Comparison of ENCODE assay signal across 25 cellular contexts in genomic region chr15:66454143-66454542, GRCh38. TPM values are rescaled to one million over a fixed set of nuclear protein-coding genes. Genes with fewer than 3 reads are reported as not detected.
DNase-seq lines count a peak whose midpoint lies in the region; ATAC-seq, FAIRE-seq and TF ChIP-seq lines count a peak whose summit lies in the region.
"Had no signal": no experiment of that assay in that cellular context is flagged by ENCODE, and none has a peak within 500 bp of the region (broad histone marks: within the 10 kb centered on the region; RNA-seq: fewer than 3 reads in every experiment).

No MANE protein-coding gene starts in this region.

- H3K36me3 ChIP-seq in IMR-90 (ENCODE audit: control insufficient read depth, insufficient read depth, low read length), result peaks cover 11% of the 10 kb centered on the region

- no peak overlapping the region for H3K18ac ChIP-seq in IMR-90 (ENCODE audit: low read depth, low read length)

- no peak overlapping the region for H2BK5ac ChIP-seq in IMR-90 (ENCODE audit: low read depth, low read length, poor library complexity, severe bottlenecking)

- TF ChIP-seq CTCF in IMR-90 (conservative IDR thresholded peaks at IDR 0.05; ENCODE audit: low read depth, low read length) (no peak), fibroblast of mammary gland (conservative IDR thresholded peaks at IDR 0.05; ENCODE audit: control insufficient read depth, insufficient read depth, low read depth, low read length) (no peak)

- H3K4me1 ChIP-seq in IMR-90 (ENCODE audit: control insufficient read depth, insufficient read depth, low read length), result no peaks in the 10 kb centered on the region
- H3K4me1 ChIP-seq: body of pancreas, SJSA1 had no signal

- H2BK15ac ChIP-seq in IMR-90 (ENCODE audit: low read depth, low read length), result no peak overlapping the region

- no peaks in the 10 kb centered on the region for H3K9me3 ChIP-seq in IMR-90 (ENCODE audit: control insufficient read depth, insufficient read depth, low read length)
- H3K9me3 ChIP-seq: body of pancreas, SJSA1 had no signal

- in situ Hi-C loops in IMR-90 (cut with MboI; ENCODE audit: low sequenced_read_pairs), result no loop called here

- H3K79me1 ChIP-seq in IMR-90 (ENCODE audit: low read depth in 1 of 2, low read length in 2 of 2), result peaks cover 18 to 38% of the 10 kb centered on the region in 2 experiments

- BruUV-seq in IMR-90 (replicated peaks; lab: Mats Ljungman, UMichigan), result no TSS peak

- no CpG with 5 or more reads among the region's 2 CpGs for WGBS in IMR-90 (ENCODE audit: extremely low coverage in 2 of 2, insufficient read length in 1 of 2), 2 experiments

- H4K5ac ChIP-seq in IMR-90 (ENCODE audit: low read depth, low read length), result no peak overlapping the region

- POLR2A ChIA-PET in IMR-90 (lab: Charles Lee; ENCODE audit: unreplicated experiment), result no interaction called here

- no peaks in the 10 kb centered on the region; the same call in 1 of the 2 replicates for H4K20me1 ChIP-seq in IMR-90 (ENCODE audit: insufficient read depth, low read length)

- DNase-seq in AML-193 (lab: John Stamatoyannopoulos, UW) (peak; percentile 29 to 37), IMR-90 (peak; percentile 32), RPMI7951 (ENCODE audit: low read depth) (peak; percentile 5), fibroblast of mammary gland (ENCODE audit: low read depth) (peak; percentile 51), GM19239 (ENCODE audit: insufficient read length, low spot score) (no peak), C1 segment of cervical spinal cord (lab: John Stamatoyannopoulos, UW) (no peak), retina (no peak)
- DNase-seq: activated CD4-positive, CD25-positive, alpha-beta regulatory T cell; activated CD8-positive, alpha-beta memory T cell treated with anti-CD3 and anti-CD28 coated beads for 24 hours; activated T-cell treated with anti-CD3 and anti-CD28 coated beads, Interleukin-2, amount 50 U/mL, for 48 hours; body of pancreas; foreskin melanocyte; GF-D8; hypothalamus; NCI-H2107; NCI-H510A treated with DMSO at 0.1 percent for 48 hours; small intestine; stimulated activated CD4-positive, alpha-beta T cell treated with anti-CD3 and anti-CD28 coated beads, Interleukin-4, amount 100 ng/mL, for 1 hour; stimulated activated naive CD8-positive, alpha-beta T cell treated with anti-CD3 and anti-CD28 coated beads, Interleukin-15, amount 100 ng/mL, for 72 hours had no signal

- no peak overlapping the region for H2AK5ac ChIP-seq in IMR-90 (ENCODE audit: low read depth, low read length)

- H3K27me3 ChIP-seq in IMR-90 (ENCODE audit: control insufficient read depth, insufficient read depth, low read length), result no peaks in the 10 kb centered on the region
- H3K27me3 ChIP-seq: body of pancreas, SJSA1 had no signal

- no peak for TF ChIP-seq POLR2A in IMR-90 (IDR thresholded peaks at IDR 0.05; ENCODE audit: low read depth, low read length)

- H2BK20ac ChIP-seq in IMR-90 (ENCODE audit: low read depth, low read length), result no peak overlapping the region

- intact Hi-C loops in IMR-90 (cut with micrococcal nuclease), result no loop called here

- H2AK9ac ChIP-seq in IMR-90 (replicated peaks; ENCODE audit: low read depth, low read length, poor library complexity), result no peak overlapping the region

- H2BK120ac ChIP-seq in IMR-90 (ENCODE audit: low read depth, low read length), result no peak overlapping the region

- no peak overlapping the region for H3K14ac ChIP-seq in IMR-90 (replicated peaks; ENCODE audit: low read depth, low read length)

- no peak overlapping the region for H3K9ac ChIP-seq in IMR-90 (ENCODE audit: low read depth, low read length)

- H3K23ac ChIP-seq in IMR-90 (ENCODE audit: low read depth, low read length), result no peak overlapping the region

- H3K9me1 ChIP-seq in IMR-90 (ENCODE audit: insufficient read depth, low read length), result peaks cover 8% of the 10 kb centered on the region; the same call in 1 of the 2 replicates

- H4K8ac ChIP-seq in IMR-90 (ENCODE audit: low read depth in 2 of 2, low read length in 2 of 2), result no peak overlapping the region

- no peak overlapping the region for H3K4me3 ChIP-seq in IMR-90 (ENCODE audit: insufficient read depth, low read depth, low read length)
- no peak overlapping the region for H3K4me3 ChIP-seq in fibroblast of mammary gland (ENCODE audit: control insufficient read depth, low read depth, low read length)
- H3K4me3 ChIP-seq: body of pancreas, GM23338, SJSA1 had no signal

- no peak overlapping the region for H3K56ac ChIP-seq in IMR-90 (ENCODE audit: extremely low read depth, insufficient read depth, low read length)

- H3K4me2 ChIP-seq in IMR-90 (ENCODE audit: low read depth, low read length), result no peak overlapping the region
- H3K4me2 ChIP-seq: GM23338 had no signal

- no peak overlapping the region for H4K91ac ChIP-seq in IMR-90 (ENCODE audit: insufficient read depth, low read depth, low read length)

- CTCF ChIA-PET in IMR-90 (lab: Yijun Ruan, JAX), result no interaction called here

- TF ChIP-seq RAD21 in IMR-90 (IDR thresholded peaks at IDR 0.05; ENCODE audit: low read length), result no peak

- no peak overlapping the region for H3K4ac ChIP-seq in IMR-90 (ENCODE audit: low read depth, low read length)

- no peak overlapping the region for H3K27ac ChIP-seq in IMR-90 (ENCODE audit: insufficient read depth, low read length)
- H3K27ac ChIP-seq: body of pancreas, C4-2B, SJSA1 had no signal

- no peak for ATAC-seq in IMR-90 (ENCODE audit: low read depth)
- ATAC-seq in HG03457 (IDR thresholded peaks at IDR 0.05; ENCODE audit: unreplicated experiment), result no peak
- ATAC-seq: body of pancreas; GM23338; natural killer cell treated with Interleukin-12 subunit alpha and Interleukin-12 subunit beta and Interleukin-15 and Interleukin-18, amount 100 ng/mL, for 72 hours; stimulated activated naive CD8-positive, alpha-beta T cell treated with anti-CD3 and anti-CD28 coated beads, Interleukin-15, amount 100 ng/mL, for 72 hours had no signal

- FAIRE-seq in GM19239 (lab: Jason Lieb, UNC), result no peak
- FAIRE-seq: keratinocyte, small intestine had no signal

- H2AFZ ChIP-seq in IMR-90 (replicated peaks; ENCODE audit: low read length, poor library complexity), result no peak overlapping the region
- H2AFZ ChIP-seq: GM23338 had no signal

- dilution Hi-C loops in IMR-90 (cut with HindIII; ENCODE audit: low sequenced_read_pairs, unreplicated experiment), result no loop called here

TF ChIP-seq in IMR-90, 13 proteins besides CTCF, POLR2A, EP300 and RAD21:
- TF ChIP-seq CHD1 (IDR thresholded peaks at IDR 0.05; ENCODE audit: low read depth, low read length) (no peak), FOS (IDR thresholded peaks at IDR 0.05; ENCODE audit: low read depth, low read length) (peak; percentile 30; the same call in 1 of the 2 replicates), RFX5 (IDR thresholded peaks at IDR 0.05; ENCODE audit: low read depth, low read length) (no peak), USF2 (IDR thresholded peaks at IDR 0.05; ENCODE audit: low read depth, low read length) (no peak), NFE2L2 (IDR thresholded peaks at IDR 0.05; ENCODE audit: low read depth, low read length) (no peak), CEBPB (IDR thresholded peaks at IDR 0.05; ENCODE audit: low read depth, low read length) (peak; percentile 69), MAZ (IDR thresholded peaks at IDR 0.05; ENCODE audit: borderline replicate concordance, low read depth, low read length) (no peak), MXI1 (IDR thresholded peaks at IDR 0.05; ENCODE audit: borderline replicate concordance, low read depth, low read length) (no peak), ELK1 (IDR thresholded peaks at IDR 0.05; ENCODE audit: borderline replicate concordance, low read depth, low read length) (no peak), BHLHE40 (IDR thresholded peaks at IDR 0.05; ENCODE audit: low read depth, low read length) (no peak), SMC3 (IDR thresholded peaks at IDR 0.05; ENCODE audit: low read depth, low read length) (no peak), MAFK (IDR thresholded peaks at IDR 0.05; ENCODE audit: low read depth, low read length) (no peak), RCOR1 (IDR thresholded peaks at IDR 0.05; ENCODE audit: insufficient replicate concordance, low read length) (no peak)

RNA-seq across cellular contexts. Expression of gene SNAPC5, which starts 43.4 kb away (rescaled TPM):
- 26.3 and 40.8 TPM in 2 replicates for total RNA-seq in IMR-90 (2012; rRNA removed)
- 25.4 and 25.9 TPM in 2 replicates for polyA plus RNA-seq in IMR-90 (2012; rRNA removed)
- polyA plus RNA-seq in IMR-90 (2012; cell fraction: cytosol; rRNA removed), result 7.4 and 12.4 TPM in 2 replicates
- polyA plus RNA-seq in IMR-90 (2012; cell fraction: nucleus; rRNA removed; ENCODE audit: low replicate concordance), result 1.7 and 10.6 TPM in 2 replicates
- total RNA-seq in RPMI7951 (2014; rRNA removed; shearing (Covaris generic)), result 25.4 and 28.4 TPM in 2 replicates

RNA-seq across cellular contexts. Expression of gene RPL4, which starts 50.5 kb away (rescaled TPM):
- 6,510 and 13,244 TPM in 2 replicates for total RNA-seq in IMR-90 (2012; rRNA removed)
- 3,530 and 4,083 TPM in 2 replicates for polyA plus RNA-seq in IMR-90 (2012; rRNA removed)
- polyA plus RNA-seq in IMR-90 (2012; cell fraction: cytosol; rRNA removed), result 1,783 and 5,124 TPM in 2 replicates
- polyA plus RNA-seq in IMR-90 (2012; cell fraction: nucleus; rRNA removed; ENCODE audit: low replicate concordance), result 1,149 and 1,402 TPM in 2 replicates
- 5,469 and 6,147 TPM in 2 replicates for total RNA-seq in RPMI7951 (2014; rRNA removed; shearing (Covaris generic))

RNA-seq across cellular contexts. Expression of gene ZWILCH, which starts 51.0 kb away (rescaled TPM):
- total RNA-seq in IMR-90 (2012; rRNA removed), result 22.2 and 28.1 TPM in 2 replicates
- 10.3 and 10.5 TPM in 2 replicates for polyA plus RNA-seq in IMR-90 (2012; rRNA removed)
- 0.92 and 4.1 TPM in 2 replicates for polyA plus RNA-seq in IMR-90 (2012; cell fraction: cytosol; rRNA removed)
- 0.90 and 11.2 TPM in 2 replicates for polyA plus RNA-seq in IMR-90 (2012; cell fraction: nucleus; rRNA removed; ENCODE audit: low replicate concordance)
- total RNA-seq in RPMI7951 (2014; rRNA removed; shearing (Covaris generic)), result 73.1 and 87.0 TPM in 2 replicates

Comparison
In these comparisons a context has a peak if more than half of its experiments do, and no peak if none do; other contexts are left out.
1. DNase-seq: peak in AML-193 (2 of 2), IMR-90 (single experiment), RPMI7951 (single experiment) and fibroblast of mammary gland (single experiment); none in GM19239 (single experiment), C1 segment of cervical spinal cord (0 of 14) and retina (single experiment).